ENCODE assay signal across 19 cellular contexts in genomic region chr12:109993091-109993490, GRCh38. TPM values are rescaled to one million over a fixed set of nuclear protein-coding genes. Genes with fewer than 3 reads are reported as not detected.
A peak's percentile ranks its signal among the peaks of the same experiment; 100 is the strongest.
DNase-seq lines count a peak whose midpoint lies in the region; ATAC-seq and TF ChIP-seq lines count a peak whose summit lies in the region.
"Had no signal": no experiment of that assay in that cellular context is flagged by ENCODE, and none has a peak within 500 bp of the region (broad histone marks: within the 10 kb centered on the region; RNA-seq: fewer than 3 reads in every experiment).

No MANE protein-coding gene starts in this region.

- no peak overlapping the region for H4K8ac ChIP-seq in IMR-90 (ENCODE audit: low read depth in 2 of 2, low read length in 2 of 2)

- no peak overlapping the region for H2AK5ac ChIP-seq in IMR-90 (ENCODE audit: low read depth, low read length)

- H2AK9ac ChIP-seq in IMR-90 (replicated peaks; ENCODE audit: low read depth, low read length, poor library complexity): no peak overlapping the region

- no peak overlapping the region for H3K14ac ChIP-seq in IMR-90 (replicated peaks; ENCODE audit: low read depth, low read length)

- no peak for TF ChIP-seq RAD21 in IMR-90 (IDR thresholded peaks at IDR 0.05; ENCODE audit: low read length)

- no peak for DNase-seq in activated T-cell treated with anti-CD3 and anti-CD28 coated beads, Interleukin-2, amount 50 U/mL, for 4 hours
- no peak for DNase-seq in activated T-cell treated with anti-CD3 and anti-CD28 coated beads, Interleukin-2, amount 50 U/mL, for 1 hour
- DNase-seq in IMR-90 (no peak), osteoblast (ENCODE audit: insufficient read length, low spot score, missing footprints) (no peak), Caco-2 (no peak), progenitor cell of endocrine pancreas (ENCODE audit: low spot score, unreplicated experiment) (no peak)
- DNase-seq in activated naive CD8-positive, alpha-beta T cell treated with anti-CD3 and anti-CD28 coated beads, Interleukin-2, amount 50 U/mL, for 24 hours: no peak
- DNase-seq: activated CD4-positive, alpha-beta T cell treated with anti-CD3 and anti-CD28 coated beads for 48 hours; activated effector memory CD4-positive, alpha-beta T cell treated with anti-CD3 and anti-CD28 coated beads, Interleukin-2, amount 50 U/mL, for 16 hours; gastrocnemius medialis; left colon; MG63; NCI-H1930; right cardiac atrium; Right ventricle myocardium superior had no signal

- H2BK5ac ChIP-seq in IMR-90 (ENCODE audit: low read depth, low read length, poor library complexity, severe bottlenecking): no peak overlapping the region

- no peak for ATAC-seq in activated T-cell treated with anti-CD3 and anti-CD28 coated beads, Interleukin-2, amount 50 U/mL, for 4 hours
- ATAC-seq in IMR-90 (ENCODE audit: low read depth): no peak
- ATAC-seq in activated naive CD8-positive, alpha-beta T cell treated with anti-CD3 and anti-CD28 coated beads, Interleukin-2, amount 50 U/mL, for 24 hours: no peak
- ATAC-seq: gastrocnemius medialis, HepG2, left colon, right cardiac atrium had no signal

- H3K9ac ChIP-seq in IMR-90 (ENCODE audit: low read depth, low read length): no peak overlapping the region

- peaks cover 22 to 68% of the 10 kb centered on the region in 2 experiments for H3K79me1 ChIP-seq in IMR-90 (ENCODE audit: low read depth in 1 of 2, low read length in 2 of 2)

- H3K27me3 Mint-ChIP-seq in activated T-cell treated with anti-CD3 and anti-CD28 coated beads, Interleukin-2, amount 50 U/mL, for 4 hours (ENCODE audit: low read depth): no peaks in the 10 kb centered on the region
- no peaks in the 10 kb centered on the region for H3K27me3 Mint-ChIP-seq in activated naive CD8-positive, alpha-beta T cell treated with anti-CD3 and anti-CD28 coated beads, Interleukin-2, amount 50 U/mL, for 24 hours
- H3K27me3 Mint-ChIP-seq in Caco-2 (ENCODE audit: insufficient read depth, unreplicated experiment) (no peaks in the 10 kb centered on the region), progenitor cell of endocrine pancreas (no peaks in the 10 kb centered on the region)

- H3K27me3 ChIP-seq in IMR-90 (ENCODE audit: control insufficient read depth, insufficient read depth, low read length): no peaks in the 10 kb centered on the region
- H3K27me3 ChIP-seq in neutrophil: no peaks in the 10 kb centered on the region
- H3K27me3 ChIP-seq in osteoblast (ENCODE audit: insufficient read depth, low read length): no peaks in the 10 kb centered on the region
- H3K27me3 ChIP-seq in Caco-2 (replicated peaks; ENCODE audit: control insufficient read depth, insufficient read depth, low read length): no peaks in the 10 kb centered on the region
- H3K27me3 ChIP-seq: gastrocnemius medialis, MG63 had no signal

- no peak overlapping the region for H3K4me3 ChIP-seq in IMR-90 (ENCODE audit: insufficient read depth, low read depth, low read length)
- H3K4me3 ChIP-seq in neutrophil (ENCODE audit: low read depth in 1 of 2, low read length in 1 of 2): peak overlapping the region in 1 of 2 experiments; percentile 97
- no peak overlapping the region for H3K4me3 ChIP-seq in osteoblast (ENCODE audit: insufficient read depth, low read length)
- H3K4me3 ChIP-seq in Caco-2 (ENCODE audit: low read depth, low read length): no peak overlapping the region
- H3K4me3 ChIP-seq: gastrocnemius medialis, MG63 had no signal

- H3K36me3 Mint-ChIP-seq in activated T-cell treated with anti-CD3 and anti-CD28 coated beads, Interleukin-2, amount 50 U/mL, for 4 hours (ENCODE audit: insufficient read depth): peaks cover 22% of the 10 kb centered on the region
- H3K36me3 Mint-ChIP-seq in activated naive CD8-positive, alpha-beta T cell treated with anti-CD3 and anti-CD28 coated beads, Interleukin-2, amount 50 U/mL, for 24 hours (ENCODE audit: low read depth): peaks cover 26% of the 10 kb centered on the region
- H3K36me3 Mint-ChIP-seq in Caco-2 (ENCODE audit: insufficient read depth, unreplicated experiment) (peaks cover 17% of the 10 kb centered on the region), progenitor cell of endocrine pancreas (ENCODE audit: insufficient read depth) (peaks cover 10% of the 10 kb centered on the region)

- no peak overlapping the region for H2BK20ac ChIP-seq in IMR-90 (ENCODE audit: low read depth, low read length)

- in situ Hi-C loops in IMR-90 (cut with MboI; ENCODE audit: low sequenced_read_pairs): no loop called here

- intact Hi-C loops in IMR-90 (cut with micrococcal nuclease): no loop called here
- intact Hi-C loops in Caco-2 (cut with micrococcal nuclease; ENCODE audit: unreplicated experiment): no loop called here

- H3K4ac ChIP-seq in IMR-90 (ENCODE audit: low read depth, low read length): no peak overlapping the region

- peaks cover 68% of the 10 kb centered on the region for H3K79me2 ChIP-seq in osteoblast (ENCODE audit: insufficient read depth, low read length)

- BruUV-seq in IMR-90 (replicated peaks; lab: Mats Ljungman, UMichigan): no TSS peak
- BruUV-seq in Caco-2 (replicated peaks; lab: Mats Ljungman, UMichigan): no TSS peak

- peaks cover 14% of the 10 kb centered on the region for H3K4me1 ChIP-seq in IMR-90 (ENCODE audit: control insufficient read depth, insufficient read depth, low read length)
- peaks cover 48 to 52% of the 10 kb centered on the region in 2 experiments for H3K4me1 ChIP-seq in neutrophil (ENCODE audit: control insufficient read depth in 1 of 2, insufficient read depth in 1 of 2, low read depth in 1 of 2, low read length in 1 of 2)
- peaks cover 26% of the 10 kb centered on the region for H3K4me1 ChIP-seq in osteoblast (ENCODE audit: insufficient read depth, low read length)
- H3K4me1 ChIP-seq in Caco-2: peaks cover 15% of the 10 kb centered on the region

- no peak overlapping the region for H3K23ac ChIP-seq in IMR-90 (ENCODE audit: low read depth, low read length)

- H3K56ac ChIP-seq in IMR-90 (ENCODE audit: extremely low read depth, insufficient read depth, low read length): no peak overlapping the region

- no peak overlapping the region for H2BK120ac ChIP-seq in IMR-90 (ENCODE audit: low read depth, low read length)

- peaks cover 9% of the 10 kb centered on the region for H3K9me1 ChIP-seq in IMR-90 (ENCODE audit: insufficient read depth, low read length)

- H3K4me1 Mint-ChIP-seq in activated T-cell treated with anti-CD3 and anti-CD28 coated beads, Interleukin-2, amount 50 U/mL, for 4 hours (ENCODE audit: low read depth): peaks cover 62% of the 10 kb centered on the region
- H3K4me1 Mint-ChIP-seq in activated naive CD8-positive, alpha-beta T cell treated with anti-CD3 and anti-CD28 coated beads, Interleukin-2, amount 50 U/mL, for 24 hours: peaks cover 63% of the 10 kb centered on the region
- peaks cover 16% of the 10 kb centered on the region for H3K4me1 Mint-ChIP-seq in Caco-2 (ENCODE audit: low read depth, unreplicated experiment)
- H3K4me1 Mint-ChIP-seq in progenitor cell of endocrine pancreas (ENCODE audit: low read depth): peaks cover 13% of the 10 kb centered on the region

- WGBS in IMR-90 (ENCODE audit: extremely low coverage in 2 of 2, insufficient read length in 1 of 2), 2 experiments: no CpG with 5 or more reads among the region's 2 CpGs

- TF ChIP-seq CTCF in IMR-90 (conservative IDR thresholded peaks at IDR 0.05; ENCODE audit: low read depth, low read length): no peak
- no peak for TF ChIP-seq CTCF in neutrophil (IDR thresholded peaks at IDR 0.05)
- TF ChIP-seq CTCF in osteoblast (IDR thresholded peaks at IDR 0.05; ENCODE audit: extremely low read depth, low read depth, low read length): no peak
- TF ChIP-seq CTCF in Caco-2 (IDR thresholded peaks at IDR 0.05; ENCODE audit: insufficient read depth in 1 of 2, low read depth in 1 of 2, low read length in 1 of 2, severe bottlenecking in 1 of 2, unreplicated experiment in 1 of 2): no peak
- TF ChIP-seq CTCF in progenitor cell of endocrine pancreas (IDR thresholded peaks at IDR 0.05; ENCODE audit: unreplicated experiment): no peak

- no peaks in the 10 kb centered on the region for H3K9me3 ChIP-seq in IMR-90 (ENCODE audit: control insufficient read depth, insufficient read depth, low read length)
- H3K9me3 ChIP-seq in neutrophil: no peaks in the 10 kb centered on the region
- H3K9me3 ChIP-seq in osteoblast (ENCODE audit: low read depth, low read length): no peaks in the 10 kb centered on the region
- H3K9me3 ChIP-seq in Caco-2: no peaks in the 10 kb centered on the region
- H3K9me3 ChIP-seq: gastrocnemius medialis, MG63 had no signal

- H4K91ac ChIP-seq in IMR-90 (ENCODE audit: insufficient read depth, low read depth, low read length): no peak overlapping the region

- POLR2A ChIA-PET in IMR-90 (lab: Charles Lee; ENCODE audit: unreplicated experiment) (no interaction called here), Caco-2 (lab: Charles Lee) (no interaction called here)

- 0 out of 2 replicates have a peak overlapping the region, but pooled peaks have one; percentile 11 for H3K4me2 ChIP-seq in IMR-90 (ENCODE audit: low read depth, low read length)
- H3K4me2 ChIP-seq in osteoblast (ENCODE audit: insufficient read depth, low read length): no peak overlapping the region

- H3K27ac ChIP-seq in IMR-90 (ENCODE audit: insufficient read depth, low read length) (no peak overlapping the region), neutrophil (peak overlapping the region; percentile 100), osteoblast (ENCODE audit: low read depth, low read length) (no peak overlapping the region)
- H3K27ac ChIP-seq: epithelial cell of prostate, gastrocnemius medialis had no signal

- no peak overlapping the region for H4K5ac ChIP-seq in IMR-90 (ENCODE audit: low read depth, low read length)

- peak overlapping the region; percentile 33 for H3K27ac Mint-ChIP-seq in activated naive CD8-positive, alpha-beta T cell treated with anti-CD3 and anti-CD28 coated beads, Interleukin-2, amount 50 U/mL, for 24 hours
- no peak overlapping the region for H3K27ac Mint-ChIP-seq in Caco-2 (ENCODE audit: unreplicated experiment)
- no peak overlapping the region for H3K27ac Mint-ChIP-seq in progenitor cell of endocrine pancreas
- H3K27ac Mint-ChIP-seq: mesothelial cell of epicardium had no signal

- dilution Hi-C loops in IMR-90 (cut with HindIII; ENCODE audit: low sequenced_read_pairs, unreplicated experiment): no loop called here

- no peaks in the 10 kb centered on the region for H3K9me3 Mint-ChIP-seq in activated T-cell treated with anti-CD3 and anti-CD28 coated beads, Interleukin-2, amount 50 U/mL, for 4 hours
- H3K9me3 Mint-ChIP-seq in activated naive CD8-positive, alpha-beta T cell treated with anti-CD3 and anti-CD28 coated beads, Interleukin-2, amount 50 U/mL, for 24 hours: no peaks in the 10 kb centered on the region
- no peaks in the 10 kb centered on the region for H3K9me3 Mint-ChIP-seq in Caco-2 (ENCODE audit: unreplicated experiment)
- no peaks in the 10 kb centered on the region for H3K9me3 Mint-ChIP-seq in progenitor cell of endocrine pancreas (ENCODE audit: low read depth)
- H3K9me3 Mint-ChIP-seq: mesothelial cell of epicardium had no signal

- H4K20me1 ChIP-seq in IMR-90 (ENCODE audit: insufficient read depth, low read length) (peaks cover 21% of the 10 kb centered on the region; the same call in 1 of the 2 replicates), osteoblast (ENCODE audit: insufficient read depth, low read length) (peaks cover 29% of the 10 kb centered on the region)

- H2AFZ ChIP-seq in IMR-90 (replicated peaks; ENCODE audit: low read length, poor library complexity) (no peak overlapping the region), osteoblast (ENCODE audit: low read length) (no peak overlapping the region)

- CTCF ChIA-PET in IMR-90 (lab: Yijun Ruan, JAX): no interaction called here
- CTCF ChIA-PET in Caco-2 (lab: Charles Lee): no interaction called here

- H3K4me3 Mint-ChIP-seq in activated T-cell treated with anti-CD3 and anti-CD28 coated beads, Interleukin-2, amount 50 U/mL, for 4 hours: peak overlapping the region; percentile 33
- peak overlapping the region; percentile 89 for H3K4me3 Mint-ChIP-seq in activated naive CD8-positive, alpha-beta T cell treated with anti-CD3 and anti-CD28 coated beads, Interleukin-2, amount 50 U/mL, for 24 hours
- H3K4me3 Mint-ChIP-seq in Caco-2 (ENCODE audit: unreplicated experiment): no peak overlapping the region
- no peak overlapping the region for H3K4me3 Mint-ChIP-seq in progenitor cell of endocrine pancreas (ENCODE audit: low read depth)
- H3K4me3 Mint-ChIP-seq: mesothelial cell of epicardium had no signal

- no peak for TF ChIP-seq POLR2A in IMR-90 (IDR thresholded peaks at IDR 0.05; ENCODE audit: low read depth, low read length)

- H3K36me3 ChIP-seq in IMR-90 (ENCODE audit: control insufficient read depth, insufficient read depth, low read length): peaks cover 8% of the 10 kb centered on the region
- H3K36me3 ChIP-seq in neutrophil: peaks cover 45% of the 10 kb centered on the region
- peaks cover 29% of the 10 kb centered on the region for H3K36me3 ChIP-seq in osteoblast (ENCODE audit: insufficient read depth, low read length)
- H3K36me3 ChIP-seq in Caco-2 (ENCODE audit: control insufficient read depth, insufficient read depth, low read length): no peaks in the 10 kb centered on the region

- no peak overlapping the region for H2BK15ac ChIP-seq in IMR-90 (ENCODE audit: low read depth, low read length)

- no peak overlapping the region for H3K18ac ChIP-seq in IMR-90 (ENCODE audit: low read depth, low read length)

RNA-seq across cellular contexts. Expression of gene GIT2, which starts 3.1 kb away (rescaled TPM):
- 10 to 100 TPM; 43.0 to 51.8 (median 49.0) TPM for total RNA-seq in activated T-cell treated with anti-CD3 and anti-CD28 coated beads, Interleukin-2, amount 50 U/mL, for 4 hours
- 60.5 and 71.9 TPM in 2 replicates for total RNA-seq in IMR-90 (2012; rRNA removed)
- polyA plus RNA-seq in IMR-90 (2012; rRNA removed): 43.0 and 48.0 TPM in 2 replicates
- 20.8 and 21.1 TPM in 2 replicates for polyA plus RNA-seq in IMR-90 (2012; cell fraction: cytosol; rRNA removed)
- polyA plus RNA-seq in IMR-90 (2012; cell fraction: nucleus; rRNA removed; ENCODE audit: low replicate concordance): 42.7 and 138 TPM in 2 replicates
- 43.4 and 45.4 TPM in 2 replicates for total RNA-seq in osteoblast
- 29.3 and 30.0 TPM in 2 replicates for total RNA-seq in Caco-2 (2022)
- total RNA-seq in progenitor cell of endocrine pancreas: 37.5 and 40.7 TPM in 2 replicates

RNA-seq across cellular contexts. Expression of gene ANKRD13A, which starts 6.1 kb away (rescaled TPM):
- total RNA-seq in activated T-cell treated with anti-CD3 and anti-CD28 coated beads, Interleukin-2, amount 50 U/mL, for 4 hours: 10 to 100 TPM; 30.6 to 42.7 (median 38.8) TPM
- total RNA-seq in IMR-90 (2012; rRNA removed): 364 and 449 TPM in 2 replicates
- polyA plus RNA-seq in IMR-90 (2012; rRNA removed): 299 and 308 TPM in 2 replicates
- 51.0 and 243 TPM in 2 replicates for polyA plus RNA-seq in IMR-90 (2012; cell fraction: cytosol; rRNA removed)
- 516 and 695 TPM in 2 replicates for polyA plus RNA-seq in IMR-90 (2012; cell fraction: nucleus; rRNA removed; ENCODE audit: low replicate concordance)
- 94.1 and 113 TPM in 2 replicates for total RNA-seq in osteoblast
- total RNA-seq in Caco-2 (2022): 42.2 and 47.2 TPM in 2 replicates
- total RNA-seq in progenitor cell of endocrine pancreas: 36.0 and 38.0 TPM in 2 replicates

RNA-seq across cellular contexts. Expression of gene C12orf76, which starts 55.2 kb away (rescaled TPM):
- 1 to 10 TPM; 5.9 to 6.8 (median 6.4) TPM for total RNA-seq in activated T-cell treated with anti-CD3 and anti-CD28 coated beads, Interleukin-2, amount 50 U/mL, for 4 hours
- total RNA-seq in IMR-90 (2012; rRNA removed): 5.0 and 6.7 TPM in 2 replicates
- 6.2 and 7.1 TPM in 2 replicates for polyA plus RNA-seq in IMR-90 (2012; rRNA removed)
- 5.0 and 10.8 TPM in 2 replicates for polyA plus RNA-seq in IMR-90 (2012; cell fraction: cytosol; rRNA removed)
- 8.1 and 15.5 TPM in 2 replicates for polyA plus RNA-seq in IMR-90 (2012; cell fraction: nucleus; rRNA removed; ENCODE audit: low replicate concordance)
- total RNA-seq in osteoblast: 7.6 and 9.4 TPM in 2 replicates
- 10.8 and 11.9 TPM in 2 replicates for total RNA-seq in Caco-2 (2022)
- 29.3 and 31.6 TPM in 2 replicates for total RNA-seq in progenitor cell of endocrine pancreas

Comparison
In these comparisons a context has a peak if more than half of its experiments do, and no peak if none do; other contexts are left out.
1. H3K4me3 Mint-ChIP-seq: peak in activated T-cell treated with anti-CD3 and anti-CD28 coated beads, Interleukin-2, amount 50 U/mL, for 4 hours (single experiment) and activated naive CD8-positive, alpha-beta T cell treated with anti-CD3 and anti-CD28 coated beads, Interleukin-2, amount 50 U/mL, for 24 hours (single experiment); none in Caco-2 (single experiment) and progenitor cell of endocrine pancreas (single experiment).